In the genomic region with DNA sequence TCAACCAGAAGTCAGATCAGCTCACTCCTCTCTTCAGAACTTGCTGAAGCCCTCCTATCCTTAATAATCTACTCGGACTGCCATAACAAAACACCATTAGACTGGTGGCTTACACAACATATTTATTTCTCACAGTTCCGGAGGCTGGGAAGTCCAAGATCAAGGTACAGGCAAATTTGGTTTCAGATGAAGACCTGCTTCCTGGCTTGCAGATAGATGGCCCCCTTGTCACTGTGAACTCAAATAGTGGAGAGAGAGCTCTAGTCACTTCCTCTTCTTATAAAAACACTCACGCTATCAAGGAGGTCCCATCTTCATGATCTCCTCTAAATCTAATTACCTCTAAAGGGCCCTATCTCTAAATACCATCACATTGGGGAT, we compare ENCODE assay signal across 9 cellular contexts.
A peak's percentile ranks its signal among the peaks of the same experiment; 100 is the strongest.
DNase-seq lines count a peak whose midpoint lies in the region; ATAC-seq and TF ChIP-seq lines count a peak whose summit lies in the region.
"Had no signal": no experiment of that assay in that cellular context is flagged by ENCODE, and none has a peak within 500 bp of the region (broad histone marks: within the 10 kb centered on the region; RNA-seq: fewer than 3 reads in every experiment).

No MANE protein-coding gene starts in this region.

- H3K4me3 ChIP-seq in CD8-positive, alpha-beta memory T cell (ENCODE audit: low read length) = no peak overlapping the region
- H3K4me3 ChIP-seq in HL-60 (replicated peaks; ENCODE audit: insufficient read depth, low read length) (no peak overlapping the region), ascending aorta (no peak overlapping the region), upper lobe of right lung (no peak overlapping the region)
- H3K4me3 ChIP-seq: right lobe of liver had no signal

- intact Hi-C loops in ascending aorta (cut with DNase I) = no loop called here
- intact Hi-C loops in upper lobe of right lung (cut with DNase I) = no loop called here

- DNase-seq in CD8-positive, alpha-beta memory T cell = peak in 3 of 5 donors; percentile 30 to 48 (median 34)
- DNase-seq in HL-60 (ENCODE audit: low read depth in 1 of 2, low spot score in 1 of 2) (peak; percentile 18 to 49), ascending aorta (ENCODE audit: low spot score in 2 of 2) (no peak), upper lobe of right lung (no peak), substantia nigra (lab: John Stamatoyannopoulos, UW) (no peak), Ammon's horn (ENCODE audit: low spot score) (no peak), ecto neural progenitor cell (ENCODE audit: low spot score) (no peak)
- DNase-seq: right lobe of liver had no signal

- CTCF ChIA-PET in CD8-positive, alpha-beta memory T cell (lab: Charles Lee) = interaction anchor here (0.8 to 1.9 kb wide), 9 partner anchors 8 to 314 kb away, joined by 3 to 7 read pairs (median 3); no protein-coding TSS in a partner anchor

- H3K27me3 Mint-ChIP-seq in CD8-positive, alpha-beta memory T cell = peaks cover 0 to 3% of the 10 kb centered on the region in 2 donors

- no peaks in the 10 kb centered on the region for H3K27me3 ChIP-seq in CD8-positive, alpha-beta memory T cell (ENCODE audit: insufficient read depth, low read length, poor library complexity, severe bottlenecking)
- H3K27me3 ChIP-seq in HL-60 (ENCODE audit: insufficient read depth, poor library complexity, severe bottlenecking) (no peaks in the 10 kb centered on the region), ascending aorta (no peaks in the 10 kb centered on the region), upper lobe of right lung (no peaks in the 10 kb centered on the region)
- H3K27me3 ChIP-seq: right lobe of liver had no signal

- POLR2A ChIA-PET in CD8-positive, alpha-beta memory T cell (lab: Charles Lee) = interaction anchor here (0.6 to 1.9 kb wide), 3 partner anchors 37 to 124 kb away, joined by 3 to 8 read pairs (median 3); no protein-coding TSS in a partner anchor

- H3K27ac ChIP-seq in CD8-positive, alpha-beta memory T cell (ENCODE audit: low read depth, low read length) = no peak overlapping the region
- H3K27ac ChIP-seq in HL-60 (replicated peaks) (no peak overlapping the region), ascending aorta (peak overlapping the region; percentile 6 to 77), upper lobe of right lung (no peak overlapping the region), substantia nigra (ENCODE audit: low read depth, low read length, poor library complexity, severe bottlenecking) (no peak overlapping the region)

- H3K9me3 ChIP-seq in CD8-positive, alpha-beta memory T cell (ENCODE audit: low read length) = no peaks in the 10 kb centered on the region
- no peaks in the 10 kb centered on the region for H3K9me3 ChIP-seq in ascending aorta
- no peaks in the 10 kb centered on the region for H3K9me3 ChIP-seq in upper lobe of right lung
- H3K9me3 ChIP-seq: right lobe of liver had no signal

- peak; percentile 62 for ATAC-seq in GM19372 (IDR thresholded peaks at IDR 0.05; ENCODE audit: low read depth, unreplicated experiment)
- ATAC-seq in upper lobe of right lung = peak; percentile 51

- no peaks in the 10 kb centered on the region for H3K9me3 Mint-ChIP-seq in CD8-positive, alpha-beta memory T cell

- H3K36me3 ChIP-seq in CD8-positive, alpha-beta memory T cell (ENCODE audit: insufficient read depth, low read length) = no peaks in the 10 kb centered on the region
- H3K36me3 ChIP-seq in ascending aorta (no peaks in the 10 kb centered on the region), upper lobe of right lung (no peaks in the 10 kb centered on the region)
- H3K36me3 ChIP-seq: right lobe of liver had no signal

- H3K27ac Mint-ChIP-seq in CD8-positive, alpha-beta memory T cell = peak overlapping the region; percentile 75 to 95 (median 86)

- peaks cover 49 to 67% (median 55%) of the 10 kb centered on the region in 3 donors for H3K4me1 Mint-ChIP-seq in CD8-positive, alpha-beta memory T cell

- TF ChIP-seq CTCF in HL-60 (IDR thresholded peaks at IDR 0.05; ENCODE audit: insufficient read depth, low read length) = no peak
- TF ChIP-seq CTCF in ascending aorta (IDR thresholded peaks at IDR 0.05) = no peak
- peak; percentile 20 for TF ChIP-seq CTCF in upper lobe of right lung (IDR thresholded peaks at IDR 0.05)

- no peaks in the 10 kb centered on the region for H3K36me3 Mint-ChIP-seq in CD8-positive, alpha-beta memory T cell

- peak overlapping the region; percentile 44 to 76 (median 67) for H3K4me3 Mint-ChIP-seq in CD8-positive, alpha-beta memory T cell

- H3K4me1 ChIP-seq in CD8-positive, alpha-beta memory T cell (ENCODE audit: insufficient read depth, low read length) = peaks cover 42% of the 10 kb centered on the region
- H3K4me1 ChIP-seq in ascending aorta = peaks cover 0 to 55% of the 10 kb centered on the region in 2 donors
- peaks cover 32% of the 10 kb centered on the region for H3K4me1 ChIP-seq in upper lobe of right lung

Comparison
In these comparisons a context has a peak if more than half of its experiments do, and no peak if none do; other contexts are left out.
1. DNase-seq: peak in CD8-positive, alpha-beta memory T cell (3 of 5) and HL-60 (2 of 2); none in ascending aorta (0 of 2), upper lobe of right lung (single experiment), substantia nigra (0 of 49), Ammon's horn (single experiment) and ecto neural progenitor cell (single experiment).
2. H3K27ac ChIP-seq: peak in ascending aorta (2 of 2); none in CD8-positive, alpha-beta memory T cell (single experiment), HL-60 (single experiment), upper lobe of right lung (single experiment) and substantia nigra (single experiment).